In the genomic region with DNA sequence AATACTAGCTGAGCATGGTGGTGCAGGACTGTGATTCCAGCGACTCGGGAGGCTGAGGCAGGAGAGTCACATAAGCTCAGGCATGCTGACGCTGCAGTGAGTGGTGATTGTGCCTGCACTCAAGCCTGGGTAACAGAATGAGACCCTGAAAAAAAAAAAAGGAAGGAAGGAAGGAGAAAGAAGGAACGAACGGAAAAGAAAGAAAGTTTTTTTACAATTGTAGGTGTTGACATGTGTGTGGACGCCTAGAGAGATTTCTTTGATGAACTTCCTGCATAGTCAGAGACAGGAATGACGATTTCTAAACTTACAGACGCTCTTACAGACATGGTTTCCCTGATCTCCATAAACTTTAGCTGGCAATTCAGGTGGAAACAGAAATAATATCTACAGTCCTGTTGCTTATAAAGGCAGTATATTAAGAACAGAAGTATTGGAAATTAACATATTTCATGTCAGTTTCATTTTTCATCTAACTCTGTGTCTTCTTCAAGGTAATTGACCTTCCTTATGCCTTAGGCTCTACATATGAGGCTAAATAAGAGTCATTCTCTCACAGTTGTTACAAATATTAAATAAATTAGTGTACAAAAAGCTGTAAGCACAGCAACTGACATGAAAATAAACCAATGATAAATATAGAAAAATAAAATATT, we compare ENCODE assay signal across 10 cellular contexts. TPM values are rescaled to one million over a fixed set of nuclear protein-coding genes. Genes with fewer than 3 reads are reported as not detected.
A peak's percentile ranks its signal among the peaks of the same experiment; 100 is the strongest.
DNase-seq lines count a peak whose midpoint lies in the region; ATAC-seq, FAIRE-seq and TF ChIP-seq lines count a peak whose summit lies in the region.
"Had no signal": no experiment of that assay in that cellular context is flagged by ENCODE, and none has a peak within 500 bp of the region (broad histone marks: within the 10 kb centered on the region; RNA-seq: fewer than 3 reads in every experiment).

No MANE protein-coding gene starts in this region.

- intact Hi-C loops in testis (cut with DNase I; ENCODE audit: low total_unique reads), result no loop called here

- peak overlapping the region; percentile 24; the same call in 1 of the 2 replicates for H3K4me3 ChIP-seq in SK-N-MC
- H3K4me3 ChIP-seq in effector memory CD4-positive, alpha-beta T cell (ENCODE audit: insufficient read depth, low read depth, low read length, poor library complexity, severe bottlenecking), result peak overlapping the region; percentile 43
- no peak overlapping the region for H3K4me3 ChIP-seq in testis

- peak; percentile 32 to 45 for DNase-seq in stimulated activated CD4-positive, alpha-beta T cell treated with anti-CD3 and anti-CD28 coated beads, Interleukin-2, amount 100 ng/mL, for 24 hours
- DNase-seq in stimulated activated CD4-positive, alpha-beta T cell treated with anti-CD3 and anti-CD28 coated beads, Interleukin-4, amount 100 ng/mL, for 4 hours, result no peak
- DNase-seq in SK-N-MC (ENCODE audit: low read depth, low spot score) (no peak), RCC 7860 (ENCODE audit: low spot score) (no peak), ACHN (no peak), testis (no peak)
- DNase-seq in effector memory CD4-positive, alpha-beta T cell, result peak in 1 of 3 donors; percentile 23
- DNase-seq: DMS153 had no signal

- H3K27ac ChIP-seq in SK-N-MC (no peak overlapping the region), testis (no peak overlapping the region)
- peak overlapping the region; percentile 72 for H3K27ac ChIP-seq in effector memory CD4-positive, alpha-beta T cell (ENCODE audit: insufficient read depth, low read length, poor library complexity, severe bottlenecking)

- TF ChIP-seq CTCF in testis (IDR thresholded peaks at IDR 0.05), result no peak

- no peaks in the 10 kb centered on the region for H3K9me3 ChIP-seq in SK-N-MC (ENCODE audit: low read depth, low read length)
- no peaks in the 10 kb centered on the region for H3K9me3 ChIP-seq in effector memory CD4-positive, alpha-beta T cell (ENCODE audit: control insufficient read depth, low read length)
- no peaks in the 10 kb centered on the region for H3K9me3 ChIP-seq in testis

- no peaks in the 10 kb centered on the region for H3K36me3 ChIP-seq in SK-N-MC (ENCODE audit: insufficient read depth, low read length)
- no peaks in the 10 kb centered on the region for H3K36me3 ChIP-seq in effector memory CD4-positive, alpha-beta T cell (ENCODE audit: control insufficient read depth, insufficient read depth, low read length)
- H3K36me3 ChIP-seq in testis (ENCODE audit: low read depth, missing control alignments), result no peaks in the 10 kb centered on the region

- H3K9ac ChIP-seq in SK-N-MC (ENCODE audit: insufficient read length), result no peak overlapping the region

- in situ Hi-C loops in ACHN (cut with HindIII; ENCODE audit: low pct_ligation_motif_present, low pct_unique_long_range_greater_than_20kb, low sequenced_read_pairs), result no loop called here

- peaks cover 3% of the 10 kb centered on the region for H3K4me1 ChIP-seq in effector memory CD4-positive, alpha-beta T cell (ENCODE audit: control insufficient read depth, insufficient read depth, low read length, poor library complexity, severe bottlenecking)
- H3K4me1 ChIP-seq in testis, result no peaks in the 10 kb centered on the region

- no peak for ATAC-seq in HG02642 (IDR thresholded peaks at IDR 0.05; ENCODE audit: poor library complexity, unreplicated experiment)

- FAIRE-seq in RCC 7860 (lab: Jason Lieb, UNC), result no peak
- FAIRE-seq: TTC549 had no signal

- TF ChIP-seq POLR2A in testis (IDR thresholded peaks at IDR 0.05), result no peak

- WGBS in testis, 2 donors, result 64 to 66% methylated on average over 8 of the region's 8 CpGs

- no peaks in the 10 kb centered on the region for H3K27me3 ChIP-seq in effector memory CD4-positive, alpha-beta T cell (replicated peaks; ENCODE audit: control insufficient read depth, insufficient read depth, low read length, poor library complexity, severe bottlenecking)
- no peaks in the 10 kb centered on the region for H3K27me3 ChIP-seq in testis

RNA-seq across cellular contexts. Expression of gene SAMSN1, which starts 4.1 kb away (rescaled TPM):
- 1 to 10 TPM in 1 of 2 donors, under 1 TPM in 1; 0.71 to 1.7 TPM for total RNA-seq in testis
- 2.2 TPM for polyA plus RNA-seq in testis (ENCODE audit: insufficient read depth, low read depth, low replicate concordance)

Comparison
In these comparisons a context has a peak if more than half of its experiments do, and no peak if none do; other contexts are left out.
1. DNase-seq: peak in stimulated activated CD4-positive, alpha-beta T cell treated with anti-CD3 and anti-CD28 coated beads, Interleukin-2, amount 100 ng/mL, for 24 hours (2 of 2); none in stimulated activated CD4-positive, alpha-beta T cell treated with anti-CD3 and anti-CD28 coated beads, Interleukin-4, amount 100 ng/mL, for 4 hours (0 of 2), SK-N-MC (single experiment), RCC 7860 (single experiment), ACHN (single experiment) and testis (single experiment).
2. H3K4me3 ChIP-seq: peak in SK-N-MC (single experiment) and effector memory CD4-positive, alpha-beta T cell (single experiment); none in testis (0 of 2).